Comparison of ENCODE assay signal across 14 cellular contexts in the genomic region with DNA sequence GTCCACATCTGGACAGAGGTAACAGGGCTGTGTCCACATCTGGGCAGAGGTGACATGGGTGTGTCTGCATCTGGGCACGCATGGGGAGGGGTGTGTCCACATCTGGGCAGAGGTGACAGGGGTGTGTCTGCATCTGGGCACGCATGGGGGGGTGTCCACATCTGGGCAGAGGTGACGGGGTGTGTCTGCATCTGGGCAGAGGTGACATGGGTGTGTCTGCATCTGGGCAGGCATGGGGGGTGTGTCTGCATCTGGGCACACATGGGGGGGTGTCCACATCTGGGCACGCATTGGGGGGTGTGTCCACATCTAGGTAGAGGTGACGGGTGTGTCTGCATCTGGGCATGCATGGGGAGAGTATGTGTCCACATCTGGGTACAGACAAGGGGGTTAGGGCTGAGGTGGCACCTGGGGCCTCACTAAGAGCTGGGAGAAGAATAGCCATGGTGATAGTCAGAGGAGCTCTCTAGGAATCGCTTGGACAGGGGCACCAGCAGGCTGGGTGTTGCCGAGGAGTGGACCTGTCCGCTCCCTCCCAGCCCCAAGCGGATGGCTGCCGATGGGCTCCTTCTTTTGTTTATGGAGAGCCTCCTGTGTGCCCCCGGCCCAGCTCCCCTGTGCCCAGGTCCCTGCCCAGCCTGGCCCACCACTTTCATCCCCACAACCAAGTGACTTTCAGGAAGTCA.
"Had no signal": no experiment of that assay in that cellular context is flagged by ENCODE, and none has a peak within 500 bp of the region (broad histone marks: within the 10 kb centered on the region; RNA-seq: fewer than 3 reads in every experiment).

No MANE protein-coding gene starts in this region.

- H3K36me3 ChIP-seq: neural progenitor cell had no signal

- H3K27me3 ChIP-seq: esophagus muscularis mucosa, neural progenitor cell, upper lobe of left lung had no signal

- H3K9me3 Mint-ChIP-seq: stimulated activated naive CD8-positive, alpha-beta T cell treated with anti-CD3 and anti-CD28 coated beads, Interleukin-15, Interleukin-2, amounts not matched to agents 100 ng/mL and 50 ng/mL, for 24 hours had no signal

- DNase-seq: activated CD4-positive, alpha-beta T cell treated with anti-CD3 and anti-CD28 coated beads, Interleukin-2, amount 50 U/mL, for 4 hours; activated CD8-positive, alpha-beta memory T cell treated with anti-CD3 and anti-CD28 coated beads, Interleukin-2, amount 10 ng/mL, durations not matched to agents 7 days and 5 days; activated effector memory CD4-positive, alpha-beta T cell treated with Interleukin-2 at 50 U/mL for 16 hours; activated naive CD4-positive, alpha-beta T cell treated with anti-CD3 and anti-CD28 coated beads, Interleukin-2, amount 50 U/mL, for 16 hours; activated T-cell treated with anti-CD3 and anti-CD28 coated beads, Interleukin-2, amount 50 U/mL, for 1 hour; hippocampal formation; retina; stimulated activated CD4-positive, alpha-beta T cell treated with anti-CD3 and anti-CD28 coated beads, Interleukin-4, amount 100 ng/mL, for 1 hour; upper lobe of left lung had no signal

- ATAC-seq: activated CD4-positive, CD25-positive, alpha-beta regulatory T cell treated with anti-CD3 and anti-CD28 coated beads, Interleukin-2, amount 50 U/mL, for 24 hours; activated CD8-positive, alpha-beta memory T cell treated with anti-CD3 and anti-CD28 coated beads, Interleukin-2, amount 10 ng/mL, durations not matched to agents 7 days and 5 days had no signal

- H3K27ac ChIP-seq: esophagus muscularis mucosa, neural progenitor cell, upper lobe of left lung had no signal

- H3K9me3 ChIP-seq: esophagus muscularis mucosa, upper lobe of left lung had no signal

- H3K27ac Mint-ChIP-seq: activated CD8-positive, alpha-beta memory T cell treated with anti-CD3 and anti-CD28 coated beads, Interleukin-2, amount 10 ng/mL, durations not matched to agents 7 days and 5 days; neural progenitor cell; stimulated activated naive CD8-positive, alpha-beta T cell treated with anti-CD3 and anti-CD28 coated beads, Interleukin-15, Interleukin-2, amounts not matched to agents 100 ng/mL and 50 ng/mL, for 24 hours had no signal

- H3K4me3 ChIP-seq: esophagus muscularis mucosa, neural progenitor cell, upper lobe of left lung had no signal

- H3K9ac ChIP-seq: neural progenitor cell had no signal

- H3K4me1 ChIP-seq: esophagus muscularis mucosa had no signal

- H2AFZ ChIP-seq: neural progenitor cell had no signal

- H3K36me3 Mint-ChIP-seq: activated CD8-positive, alpha-beta memory T cell treated with anti-CD3 and anti-CD28 coated beads, Interleukin-2, amount 10 ng/mL, durations not matched to agents 7 days and 5 days had no signal

- FAIRE-seq: colon had no signal

- H3K27me3 Mint-ChIP-seq: activated CD8-positive, alpha-beta memory T cell treated with anti-CD3 and anti-CD28 coated beads, Interleukin-2, amount 10 ng/mL, durations not matched to agents 7 days and 5 days; stimulated activated naive CD8-positive, alpha-beta T cell treated with anti-CD3 and anti-CD28 coated beads, Interleukin-15, Interleukin-2, amounts not matched to agents 100 ng/mL and 50 ng/mL, for 24 hours had no signal

- H3K4me2 ChIP-seq: neural progenitor cell had no signal

- H3K4me3 Mint-ChIP-seq: activated CD8-positive, alpha-beta memory T cell treated with anti-CD3 and anti-CD28 coated beads, Interleukin-2, amount 10 ng/mL, durations not matched to agents 7 days and 5 days; neural progenitor cell; stimulated activated naive CD8-positive, alpha-beta T cell treated with anti-CD3 and anti-CD28 coated beads, Interleukin-15, Interleukin-2, amounts not matched to agents 100 ng/mL and 50 ng/mL, for 24 hours had no signal
